In genomic region chr2:204114294-204114693, GRCh38 we compare ENCODE assay signal across 21 cellular contexts.
DNase-seq lines count a peak whose midpoint lies in the region; ATAC-seq and TF ChIP-seq lines count a peak whose summit lies in the region.
"Had no signal": no experiment of that assay in that cellular context is flagged by ENCODE, and none has a peak within 500 bp of the region (broad histone marks: within the 10 kb centered on the region; RNA-seq: fewer than 3 reads in every experiment).

No MANE protein-coding gene starts in this region.

- no peak overlapping the region for H3K4me3 Mint-ChIP-seq in WTC11
- no peak overlapping the region for H3K4me3 Mint-ChIP-seq in neural progenitor cell
- H3K4me3 Mint-ChIP-seq: activated naive CD4-positive, alpha-beta T cell treated with anti-CD3 and anti-CD28 coated beads, Interleukin-2, amount 50 U/mL, for 24 hours; activated T-cell treated with anti-CD3 and anti-CD28 coated beads, Interleukin-2, amount 50 U/mL, for 4 hours; memory B cell had no signal

- H3K9me2 ChIP-seq in OCI-LY7 (ENCODE audit: insufficient read depth, low read length): no peaks in the 10 kb centered on the region

- H3K27me3 Mint-ChIP-seq in WTC11 (ENCODE audit: low read depth) (no peaks in the 10 kb centered on the region), neural progenitor cell (ENCODE audit: insufficient read depth, low read depth) (peaks cover 2% of the 10 kb centered on the region)
- H3K27me3 Mint-ChIP-seq: activated naive CD4-positive, alpha-beta T cell treated with anti-CD3 and anti-CD28 coated beads, Interleukin-2, amount 50 U/mL, for 24 hours had no signal

- TF ChIP-seq CTCF in WTC11 (IDR thresholded peaks at IDR 0.05) (no peak), neural progenitor cell (IDR thresholded peaks at IDR 0.05) (no peak), OCI-LY7 (conservative IDR thresholded peaks at IDR 0.05; ENCODE audit: low read length) (no peak)

- H3K9ac ChIP-seq in neural progenitor cell: no peak overlapping the region

- no peak overlapping the region for H3K27ac Mint-ChIP-seq in WTC11
- peak overlapping the region; percentile 81 for H3K27ac Mint-ChIP-seq in neural progenitor cell
- H3K27ac Mint-ChIP-seq: activated naive CD4-positive, alpha-beta T cell treated with anti-CD3 and anti-CD28 coated beads, Interleukin-2, amount 50 U/mL, for 24 hours; memory B cell had no signal

- no TSS peak for BruUV-seq in OCI-LY7 (replicated peaks; lab: Mats Ljungman, UMichigan)

- H3K79me2 ChIP-seq in neural progenitor cell (ENCODE audit: low read depth): no peaks in the 10 kb centered on the region
- H3K79me2 ChIP-seq in OCI-LY7 (ENCODE audit: insufficient read depth, low read depth, low read length): no peaks in the 10 kb centered on the region

- H3K36me3 ChIP-seq in neural progenitor cell: no peaks in the 10 kb centered on the region
- H3K36me3 ChIP-seq in OCI-LY7 (ENCODE audit: insufficient read depth, low read length): no peaks in the 10 kb centered on the region
- H3K36me3 ChIP-seq: prostate gland, stomach had no signal

- H3K4me1 ChIP-seq in neural progenitor cell (peaks cover 12% of the 10 kb centered on the region), OCI-LY7 (ENCODE audit: insufficient read depth, low read length, poor library complexity, severe bottlenecking) (peaks cover 10% of the 10 kb centered on the region)
- H3K4me1 ChIP-seq: Caco-2 had no signal

- no peak overlapping the region for H3K4me2 ChIP-seq in neural progenitor cell
- no peak overlapping the region for H3K4me2 ChIP-seq in OCI-LY7 (ENCODE audit: low read length)

- H4K20me1 ChIP-seq in neural progenitor cell (ENCODE audit: low read depth) (no peaks in the 10 kb centered on the region), OCI-LY7 (ENCODE audit: insufficient read depth, low read length) (no peaks in the 10 kb centered on the region)

- ATAC-seq in WTC11 (peak; percentile 64), left colon (peak; percentile 58), HG03039 (IDR thresholded peaks at IDR 0.05; ENCODE audit: unreplicated experiment) (no peak), GM19452 (IDR thresholded peaks at IDR 0.05; ENCODE audit: unreplicated experiment) (no peak)
- ATAC-seq: activated T-cell treated with anti-CD3 and anti-CD28 coated beads, Interleukin-2, amount 50 U/mL, for 4 hours; HCT116 had no signal

- H3K4me1 Mint-ChIP-seq in WTC11 (peaks cover 32% of the 10 kb centered on the region), neural progenitor cell (peaks cover 47% of the 10 kb centered on the region)

- H2AFZ ChIP-seq in neural progenitor cell (replicated peaks) (no peak overlapping the region), OCI-LY7 (ENCODE audit: low read length) (no peak overlapping the region)

- H3K9me3 Mint-ChIP-seq in WTC11 (no peaks in the 10 kb centered on the region), neural progenitor cell (no peaks in the 10 kb centered on the region)
- H3K9me3 Mint-ChIP-seq: activated naive CD4-positive, alpha-beta T cell treated with anti-CD3 and anti-CD28 coated beads, Interleukin-2, amount 50 U/mL, for 24 hours; activated T-cell treated with anti-CD3 and anti-CD28 coated beads, Interleukin-2, amount 50 U/mL, for 4 hours; memory B cell had no signal

- no peak overlapping the region for H3K27ac ChIP-seq in neural progenitor cell
- H3K27ac ChIP-seq in OCI-LY7 (ENCODE audit: low read depth, low read length, poor library complexity, severe bottlenecking): no peak overlapping the region
- H3K27ac ChIP-seq: prostate gland, stomach had no signal

- intact Hi-C loops in left colon (cut with DNase I, micrococcal nuclease) (no loop called here), OCI-LY7 (cut with micrococcal nuclease; ENCODE audit: unreplicated experiment) (no loop called here)

- H3K9me3 ChIP-seq in neural progenitor cell (ENCODE audit: low read depth) (no peaks in the 10 kb centered on the region), OCI-LY7 (ENCODE audit: low read length) (no peaks in the 10 kb centered on the region)
- H3K9me3 ChIP-seq: Caco-2, prostate gland, stomach had no signal

- H3K27me3 ChIP-seq in neural progenitor cell: no peaks in the 10 kb centered on the region
- H3K27me3 ChIP-seq: stomach had no signal

- POLR2A ChIA-PET in WTC11 (lab: Charles Lee) (no interaction called here), OCI-LY7 (lab: Charles Lee) (interaction anchor here (0.6 kb wide), 1 partner anchor 173 kb away, joined by 3 read pairs; no protein-coding TSS in a partner anchor)

- CTCF ChIA-PET in WTC11 (lab: Charles Lee): no interaction called here
- CTCF ChIA-PET in OCI-LY7 (lab: Charles Lee; ENCODE audit: unreplicated experiment): no interaction called here

- H3F3A ChIP-seq in neural progenitor cell (ENCODE audit: low read depth): no peaks in the 10 kb centered on the region

- DNase-seq in HuH-7 (ENCODE audit: low spot score): peak; percentile 19
- DNase-seq in WTC11 (ENCODE audit: low spot score): no peak
- DNase-seq in left colon: no peak
- DNase-seq in neural progenitor cell (ENCODE audit: low spot score): no peak
- no peak for DNase-seq in NCI-H2227 (lab: John Stamatoyannopoulos, UW; ENCODE audit: unreplicated experiment)
- no peak for DNase-seq in OCI-LY7 (ENCODE audit: low spot score)
- DNase-seq: activated CD8-positive, alpha-beta memory T cell treated with anti-CD3 and anti-CD28 coated beads for 24 hours; activated T-cell treated with anti-CD3 and anti-CD28 coated beads, Interleukin-2, amount 50 U/mL, for 4 hours; Caco-2; effector CD8-positive, alpha-beta T cell; head of caudate nucleus; Karpas-422; NCI-H2029 treated with DMSO at 0.1 percent for 48 hours; NCI-H446; stomach had no signal

- H3K36me3 Mint-ChIP-seq in WTC11: no peaks in the 10 kb centered on the region
- H3K36me3 Mint-ChIP-seq in neural progenitor cell: no peaks in the 10 kb centered on the region
- H3K36me3 Mint-ChIP-seq: activated naive CD4-positive, alpha-beta T cell treated with anti-CD3 and anti-CD28 coated beads, Interleukin-2, amount 50 U/mL, for 24 hours; memory B cell had no signal

- H3K4me3 ChIP-seq in neural progenitor cell (no peak overlapping the region), OCI-LY7 (ENCODE audit: low read depth, low read length, poor library complexity, severe bottlenecking) (no peak overlapping the region)
- H3K4me3 ChIP-seq: prostate gland, stomach had no signal

TF ChIP-seq in WTC11, 78 proteins besides CTCF, POLR2A, EP300 and RAD21 (continues in another document):
- TF ChIP-seq GRHL2 (CRISPR knock-in tag; IDR thresholded peaks at IDR 0.05; ENCODE audit: insufficient replicate concordance, severe bottlenecking) (no peak), AR (CRISPR knock-in tag; IDR thresholded peaks at IDR 0.05) (no peak), IRF2 (CRISPR knock-in tag; IDR thresholded peaks at IDR 0.05; ENCODE audit: borderline replicate concordance, low read depth) (no peak), E2F4 (CRISPR knock-in tag; IDR thresholded peaks at IDR 0.05; ENCODE audit: borderline replicate concordance, low read depth) (no peak), TEAD4 (CRISPR knock-in tag; IDR thresholded peaks at IDR 0.05) (no peak), OVOL2 (CRISPR knock-in tag; IDR thresholded peaks at IDR 0.05; ENCODE audit: borderline replicate concordance) (no peak), MXD4 (CRISPR knock-in tag; IDR thresholded peaks at IDR 0.05; ENCODE audit: borderline replicate concordance) (no peak), MLX (CRISPR knock-in tag; IDR thresholded peaks at IDR 0.05) (no peak)

Comparison
In these comparisons a context has a peak if more than half of its experiments do, and no peak if none do; other contexts are left out.
1. ATAC-seq: peak in WTC11 (single experiment) and left colon (single experiment); none in HG03039 (single experiment) and GM19452 (single experiment).